ENCODE assay signal across 22 cellular contexts in the genomic region with DNA sequence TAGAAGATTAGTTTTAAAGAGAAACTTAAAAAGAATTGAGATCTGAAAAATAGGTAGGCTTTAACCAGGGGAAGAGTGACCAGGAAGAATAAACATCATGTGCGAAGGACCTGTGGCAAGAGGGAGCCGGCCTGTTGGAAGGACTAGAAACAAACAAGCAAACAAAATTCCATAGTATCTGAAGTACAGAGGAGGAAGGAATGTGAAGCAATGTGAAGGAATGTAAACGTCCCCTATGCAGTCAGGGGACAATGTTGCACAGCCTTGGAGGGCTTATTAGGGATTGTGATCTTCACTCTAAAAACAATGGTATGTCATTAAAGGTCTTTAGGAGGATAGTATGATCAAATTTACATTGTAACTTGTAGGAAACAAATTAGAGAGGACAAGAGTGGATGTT.
DNase-seq lines count a peak whose midpoint lies in the region; ATAC-seq and TF ChIP-seq lines count a peak whose summit lies in the region.
"Had no signal": no experiment of that assay in that cellular context is flagged by ENCODE, and none has a peak within 500 bp of the region (broad histone marks: within the 10 kb centered on the region; RNA-seq: fewer than 3 reads in every experiment).

No MANE protein-coding gene starts in this region.

- H3K4me3 ChIP-seq in ACC112 (ENCODE audit: low read depth, low read length), result no peak overlapping the region
- no peak overlapping the region for H3K4me3 ChIP-seq in CD8-positive, alpha-beta T cell (ENCODE audit: low read depth, low read length)
- H3K4me3 ChIP-seq: gastrocnemius medialis, vagina had no signal

- H3K4me1 ChIP-seq in ACC112 (ENCODE audit: control insufficient read depth, insufficient read depth, low read length, unreplicated experiment), result peaks cover 5% of the 10 kb centered on the region
- H3K4me1 ChIP-seq in CD8-positive, alpha-beta T cell (ENCODE audit: insufficient read depth, low read length), result peaks cover 17% of the 10 kb centered on the region
- H3K4me1 ChIP-seq: vagina had no signal

- no peaks in the 10 kb centered on the region for H3K27me3 ChIP-seq in ACC112 (ENCODE audit: insufficient read depth, low read length)
- no peaks in the 10 kb centered on the region for H3K27me3 ChIP-seq in CD8-positive, alpha-beta T cell (ENCODE audit: insufficient read depth, low read length)
- H3K27me3 ChIP-seq: gastrocnemius medialis, neutrophil, vagina had no signal

- no peak for ATAC-seq in CD8-positive, alpha-beta T cell
- ATAC-seq in T-helper 17 cell, result no peak
- ATAC-seq in GM19463 (IDR thresholded peaks at IDR 0.05; ENCODE audit: unreplicated experiment), result no peak
- ATAC-seq in GM18505 (IDR thresholded peaks at IDR 0.05; ENCODE audit: unreplicated experiment), result no peak
- ATAC-seq: gastrocnemius medialis had no signal

- no peaks in the 10 kb centered on the region for H3K9me3 ChIP-seq in CD8-positive, alpha-beta T cell (ENCODE audit: low read length)
- H3K9me3 ChIP-seq in T-helper 17 cell (ENCODE audit: control insufficient read depth, low read length, poor library complexity, severe bottlenecking), result no peaks in the 10 kb centered on the region
- H3K9me3 ChIP-seq: gastrocnemius medialis, neutrophil, vagina had no signal

- no peak for DNase-seq in CD8-positive, alpha-beta T cell
- DNase-seq in T-helper 17 cell, result no peak
- DNase-seq in glutamatergic neuron, result no peak
- DNase-seq in DMS153 treated with DMSO at 0.1 percent for 48 hours (lab: John Stamatoyannopoulos, UW; ENCODE audit: unreplicated experiment), result no peak
- no peak for DNase-seq in ecto neural progenitor cell (ENCODE audit: low spot score)
- DNase-seq: activated CD4-positive, alpha-beta memory T cell treated with anti-CD3 and anti-CD28 coated beads for 36 hours; activated T-cell treated with anti-CD3 and anti-CD28 coated beads, Interleukin-2, amount 50 U/mL, for 1 hour; gastrocnemius medialis; GDM1; H7; left cardiac atrium; NCI-H1105 treated with DMSO at 0.1 percent for 48 hours; NCI-H2107; NCI-H524 treated with DMSO at 0.1 percent for 48 hours; small intestine; stimulated activated CD4-positive, alpha-beta T cell treated with anti-CD3 and anti-CD28 coated beads, Interleukin-4, amount 100 ng/mL, for 24 hours; SW 1271 had no signal

- CTCF ChIA-PET in CD8-positive, alpha-beta T cell (lab: Charles Lee), result interaction anchor here (0.6 kb wide), 1 partner anchor 1088 kb away, joined by 3 read pairs; no protein-coding TSS in a partner anchor

- no peaks in the 10 kb centered on the region for H3K9me3 Mint-ChIP-seq in CD8-positive, alpha-beta T cell
- peaks cover 25% of the 10 kb centered on the region for H3K9me3 Mint-ChIP-seq in glutamatergic neuron (ENCODE audit: unreplicated experiment)
- H3K9me3 Mint-ChIP-seq: activated CD4-positive, alpha-beta memory T cell treated with anti-CD3 and anti-CD28 coated beads for 36 hours had no signal

- H3K27ac Mint-ChIP-seq in CD8-positive, alpha-beta T cell, result peak overlapping the region; percentile 66
- H3K27ac Mint-ChIP-seq in T-helper 17 cell (peak overlapping the region; percentile 27), glutamatergic neuron (ENCODE audit: unreplicated experiment) (peak overlapping the region; percentile 92)
- H3K27ac Mint-ChIP-seq: activated CD4-positive, alpha-beta memory T cell treated with anti-CD3 and anti-CD28 coated beads for 36 hours had no signal

- H3K36me3 Mint-ChIP-seq in CD8-positive, alpha-beta T cell, result no peaks in the 10 kb centered on the region
- no peaks in the 10 kb centered on the region for H3K36me3 Mint-ChIP-seq in T-helper 17 cell (ENCODE audit: low read depth)
- peaks cover 17% of the 10 kb centered on the region for H3K36me3 Mint-ChIP-seq in glutamatergic neuron (ENCODE audit: unreplicated experiment)
- H3K36me3 Mint-ChIP-seq: activated CD4-positive, alpha-beta memory T cell treated with anti-CD3 and anti-CD28 coated beads for 36 hours had no signal

- H3K4me1 Mint-ChIP-seq in CD8-positive, alpha-beta T cell (ENCODE audit: low read depth), result peaks cover 34% of the 10 kb centered on the region
- H3K4me1 Mint-ChIP-seq in T-helper 17 cell, result peaks cover 17% of the 10 kb centered on the region
- H3K4me1 Mint-ChIP-seq in glutamatergic neuron (ENCODE audit: low read depth, unreplicated experiment), result peaks cover 53% of the 10 kb centered on the region

- intact Hi-C loops in CD8-positive, alpha-beta T cell (cut with DNase I, micrococcal nuclease), result no loop called here

- H2AFZ ChIP-seq in ACC112 (ENCODE audit: low read length, unreplicated experiment), result peak overlapping the region; percentile 2

- no peaks in the 10 kb centered on the region for H3K36me3 ChIP-seq in ACC112 (ENCODE audit: insufficient read depth, low read length)
- H3K36me3 ChIP-seq in CD8-positive, alpha-beta T cell (ENCODE audit: insufficient read depth, low read length), result no peaks in the 10 kb centered on the region
- H3K36me3 ChIP-seq: gastrocnemius medialis, neutrophil, vagina had no signal

- H3K27me3 Mint-ChIP-seq in CD8-positive, alpha-beta T cell (ENCODE audit: low read depth), result no peaks in the 10 kb centered on the region
- H3K27me3 Mint-ChIP-seq in T-helper 17 cell, result no peaks in the 10 kb centered on the region
- peaks cover 9% of the 10 kb centered on the region for H3K27me3 Mint-ChIP-seq in glutamatergic neuron (ENCODE audit: unreplicated experiment)
- H3K27me3 Mint-ChIP-seq: activated CD4-positive, alpha-beta memory T cell treated with anti-CD3 and anti-CD28 coated beads for 36 hours had no signal

- H3K4me3 Mint-ChIP-seq in CD8-positive, alpha-beta T cell, result peak overlapping the region; percentile 50
- peak overlapping the region; percentile 31 for H3K4me3 Mint-ChIP-seq in T-helper 17 cell
- H3K4me3 Mint-ChIP-seq in glutamatergic neuron (ENCODE audit: unreplicated experiment), result peak overlapping the region; percentile 30
- H3K4me3 Mint-ChIP-seq: activated CD4-positive, alpha-beta memory T cell treated with anti-CD3 and anti-CD28 coated beads for 36 hours had no signal

- no peaks in the 10 kb centered on the region for H3K79me2 ChIP-seq in ACC112 (ENCODE audit: control insufficient read depth, insufficient read depth, low read length, unreplicated experiment)

- TF ChIP-seq POLR2A in GM18505 (IDR thresholded peaks at IDR 0.05; ENCODE audit: borderline replicate concordance, extremely low read depth, insufficient read depth, insufficient read length), result no peak

- POLR2A ChIA-PET in CD8-positive, alpha-beta T cell (lab: Charles Lee), result no interaction called here

- H3K27ac ChIP-seq in ACC112 (ENCODE audit: low read depth, low read length), result no peak overlapping the region
- no peak overlapping the region for H3K27ac ChIP-seq in CD8-positive, alpha-beta T cell (ENCODE audit: low read depth, low read length)
- H3K27ac ChIP-seq: gastrocnemius medialis, neutrophil, vagina had no signal

- TF ChIP-seq CTCF in CD8-positive, alpha-beta T cell (IDR thresholded peaks at IDR 0.05), result no peak
- TF ChIP-seq CTCF in glutamatergic neuron (IDR thresholded peaks at IDR 0.05; ENCODE audit: partially characterized antibody, unreplicated experiment), result no peak

Comparison
In these comparisons a context has a peak if more than half of its experiments do, and no peak if none do; other contexts are left out.
1. H3K27ac Mint-ChIP-seq: peak in every context shown above with its lines; median percentile 92 in glutamatergic neuron; 66 in CD8-positive, alpha-beta T cell; 27 in T-helper 17 cell.